Comparison of ENCODE assay signal across 8 cellular contexts in genomic region chr1:215567491-215568286, GRCh38. TPM values are rescaled to one million over a fixed set of nuclear protein-coding genes. Genes with fewer than 3 reads are reported as not detected.
DNase-seq lines count a peak whose midpoint lies in the region; ATAC-seq and TF ChIP-seq lines count a peak whose summit lies in the region.

No MANE protein-coding gene starts in this region.

- ATAC-seq in GM19395 (IDR thresholded peaks at IDR 0.05; ENCODE audit: unreplicated experiment) = peak; percentile 63
- ATAC-seq in HG03442 (IDR thresholded peaks at IDR 0.05; ENCODE audit: unreplicated experiment) = peak; percentile 57
- ATAC-seq in naive thymus-derived CD8-positive, alpha-beta T cell = peak; percentile 68 to 77

- H3K36me3 Mint-ChIP-seq in naive thymus-derived CD8-positive, alpha-beta T cell = peaks cover 0 to 6% (median 0%) of the 10 kb centered on the region in 3 donors

- peak overlapping the region; percentile 83 to 95 (median 90) for H3K4me3 Mint-ChIP-seq in naive thymus-derived CD8-positive, alpha-beta T cell

- peak overlapping the region; percentile 91 for H3K27ac ChIP-seq in temporal lobe (ENCODE audit: low read depth, low read length)

- peak; percentile 90 for DNase-seq in COLO668 (lab: John Stamatoyannopoulos, UW; ENCODE audit: unreplicated experiment)
- peak; percentile 88 for DNase-seq in NCI-H69 (lab: John Stamatoyannopoulos, UW)
- DNase-seq in activated T-cell treated with anti-CD3 and anti-CD28 coated beads for 48 hours (ENCODE audit: low read depth) = peak; percentile 41
- peak; percentile 59 for DNase-seq in fibroblast of mammary gland (ENCODE audit: low read depth)
- peak in 8 of 10 donors; percentile 2 to 43 (median 14) for DNase-seq in naive thymus-derived CD8-positive, alpha-beta T cell

- peaks cover 9 to 34% (median 27%) of the 10 kb centered on the region in 4 donors for H3K4me1 Mint-ChIP-seq in naive thymus-derived CD8-positive, alpha-beta T cell

- no peak for TF ChIP-seq CTCF in fibroblast of mammary gland (conservative IDR thresholded peaks at IDR 0.05; ENCODE audit: control insufficient read depth, insufficient read depth, low read depth, low read length)

- peak overlapping the region in 9 of 10 donors; percentile 22 to 90 (median 80) for H3K27ac Mint-ChIP-seq in naive thymus-derived CD8-positive, alpha-beta T cell

- peaks cover 5 to 28% (median 8%) of the 10 kb centered on the region in 5 donors for H3K27me3 Mint-ChIP-seq in naive thymus-derived CD8-positive, alpha-beta T cell

- POLR2A ChIA-PET in naive thymus-derived CD8-positive, alpha-beta T cell (lab: Charles Lee) = no interaction called here

- H3K4me3 ChIP-seq in fibroblast of mammary gland (ENCODE audit: control insufficient read depth, low read depth, low read length) = peak overlapping the region; percentile 81

- H3K9me3 Mint-ChIP-seq in naive thymus-derived CD8-positive, alpha-beta T cell = no peaks in the 10 kb centered on the region

RNA-seq across cellular contexts. Expression of gene KCTD3, which starts 0.6 kb away (rescaled TPM):
- 1 to 10 TPM; 1.5 to 1.6 TPM for total RNA-seq in naive thymus-derived CD8-positive, alpha-beta T cell
- polyA plus RNA-seq in naive thymus-derived CD8-positive, alpha-beta T cell = 1 to 10 TPM in 2 of 3 donors, under 1 TPM in 1; 0.34 to 1.4 (median 1.3) TPM
- total RNA-seq in temporal lobe = 59.5 TPM

Comparison
In these comparisons a context has a peak if more than half of its experiments do, and no peak if none do; other contexts are left out.
1. Peak in every context shown above with its lines: DNase-seq, ATAC-seq, H3K4me3 ChIP-seq and H3K27ac ChIP-seq.
2. DNase-seq: peak in every context shown above with its lines; median percentile 90 in COLO668; 88 in NCI-H69; 59 in fibroblast of mammary gland; 41 in activated T-cell treated with anti-CD3 and anti-CD28 coated beads for 48 hours; 14 in naive thymus-derived CD8-positive, alpha-beta T cell.
3. RNA of gene KCTD3, which starts 0.6 kb away (total RNA-seq): 59.5 TPM in temporal lobe (single experiment); 1.5 to 1.6 TPM in naive thymus-derived CD8-positive, alpha-beta T cell; every median in the first group is over 10 times any median in the second.